Comparison of ENCODE assay signal across 30 cellular contexts in genomic region chr3:97684490-97684889, GRCh38.
"Had no signal": no experiment of that assay in that cellular context is flagged by ENCODE, and none has a peak within 500 bp of the region (broad histone marks: within the 10 kb centered on the region; RNA-seq: fewer than 3 reads in every experiment).

No MANE protein-coding gene starts in this region.

- H3K79me2 ChIP-seq: hepatocyte had no signal

- H2AFZ ChIP-seq: hepatocyte, neural progenitor cell had no signal

- H3K27ac ChIP-seq: hepatocyte, left lung, lower lobe of right lung, neural progenitor cell, neutrophil, pancreas, prostate gland, skin epidermis, suprapubic skin, thoracic aorta, tibial artery, upper lobe of right lung had no signal

- H3K4me3 ChIP-seq: hepatocyte, left lung, lower lobe of right lung, neural progenitor cell, pancreas, prostate gland, skin epidermis, suprapubic skin, thoracic aorta, tibial artery, upper lobe of right lung had no signal

- ATAC-seq: left cardiac atrium; left lung; lower lobe of right lung; natural killer cell; pancreas; right cardiac atrium; sciatic nerve; stimulated activated effector memory CD8-positive, alpha-beta T cell treated with anti-CD3 and anti-CD28 coated beads, Interleukin-12 subunit alpha, Interleukin-12 subunit beta, amount 100 ng/mL, for 72 hours; upper lobe of right lung had no signal

- H3K9ac ChIP-seq: neural progenitor cell had no signal

- H3K27me3 ChIP-seq: hepatocyte, left lung, neural progenitor cell, neutrophil, pancreas, suprapubic skin, tibial artery, upper lobe of right lung had no signal

- H3K9me3 ChIP-seq: left lung, lower lobe of right lung, neutrophil, pancreas, prostate gland, suprapubic skin, thoracic aorta, tibial artery, upper lobe of right lung had no signal

- H3K36me3 ChIP-seq: left lung, lower lobe of right lung, neural progenitor cell, neutrophil, pancreas, prostate gland, suprapubic skin, thoracic aorta, tibial artery, upper lobe of right lung had no signal

- H3K4me1 ChIP-seq: left lung, lower lobe of right lung, neural progenitor cell, pancreas, prostate gland, suprapubic skin, tibial artery, upper lobe of right lung had no signal

- DNase-seq: islet precursor cell; kidney glomerular epithelial cell; left cardiac atrium; left lung; lower lobe of right lung; mesendoderm; naive B cell; natural killer cell; nephron progenitor cell; pancreas; posterior cingulate gyrus; retina; right cardiac atrium; stimulated activated CD4-positive, alpha-beta T cell treated with anti-CD3 and anti-CD28 coated beads, Interleukin-12 subunit alpha, Interleukin-12 subunit beta, amount 100 ng/mL, for 4 hours; stimulated activated CD4-positive, alpha-beta T cell treated with anti-CD3 and anti-CD28 coated beads, Interleukin-15, amount 100 ng/mL, for 24 hours; stimulated activated CD4-positive, alpha-beta T cell treated with anti-CD3 and anti-CD28 coated beads, Interleukin-2, amount 100 ng/mL, for 24 hours; stimulated activated CD4-positive, alpha-beta T cell treated with anti-CD3 and anti-CD28 coated beads, Interleukin-4, amount 100 ng/mL, for 1 hour; stimulated activated naive CD4-positive, alpha-beta T cell; tibial artery; trophoblast cell; upper lobe of right lung had no signal

- H3K4me2 ChIP-seq: hepatocyte, neural progenitor cell had no signal
